In the genomic region with DNA sequence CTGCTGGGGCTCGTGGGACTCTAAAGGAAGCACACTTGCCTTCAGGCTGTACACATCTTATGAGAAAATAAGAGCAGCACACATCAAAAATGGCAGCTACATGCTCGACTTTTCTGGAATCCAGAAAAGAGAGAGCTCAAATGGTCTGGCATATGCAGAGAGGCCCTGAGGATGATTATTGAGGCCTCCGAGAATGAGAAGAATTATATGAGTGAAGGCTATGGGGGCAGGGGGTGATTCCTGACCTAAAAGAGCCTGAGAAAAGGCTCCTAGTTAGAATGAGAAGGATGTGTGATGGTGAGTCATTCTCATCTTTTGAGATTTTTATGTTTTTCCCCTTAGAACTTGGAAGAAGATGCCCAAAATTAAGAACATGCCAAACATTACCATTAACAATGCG, we compare ENCODE assay signal across 20 cellular contexts.
DNase-seq lines count a peak whose midpoint lies in the region; ATAC-seq lines count a peak whose summit lies in the region.
"Had no signal": no experiment of that assay in that cellular context is flagged by ENCODE, and none has a peak within 500 bp of the region (broad histone marks: within the 10 kb centered on the region; RNA-seq: fewer than 3 reads in every experiment).

No MANE protein-coding gene starts in this region.

- no peak overlapping the region for H2BK5ac ChIP-seq in trophoblast cell (ENCODE audit: low read depth, low read length, poor library complexity)

- H3K27ac Mint-ChIP-seq in activated CD4-positive, alpha-beta T cell treated with anti-CD3 and anti-CD28 coated beads for 36 hours, result peak overlapping the region; percentile 29
- H3K27ac Mint-ChIP-seq: B cell; CD4-positive, CD25-positive, alpha-beta regulatory T cell; CD8-positive, alpha-beta T cell had no signal

- peaks cover 27% of the 10 kb centered on the region for H3K4me1 Mint-ChIP-seq in activated CD4-positive, alpha-beta T cell treated with anti-CD3 and anti-CD28 coated beads for 36 hours
- H3K4me1 Mint-ChIP-seq: B cell; CD4-positive, CD25-positive, alpha-beta regulatory T cell had no signal

- no peak overlapping the region for H3K23ac ChIP-seq in trophoblast cell (ENCODE audit: low read length)

- H3K27me3 ChIP-seq in trophoblast cell (ENCODE audit: insufficient read depth, low read length), result no peaks in the 10 kb centered on the region
- H3K27me3 ChIP-seq: BLaER1 had no signal

- H3K4me3 ChIP-seq in trophoblast cell (ENCODE audit: low read depth, low read length), result no peak overlapping the region
- H3K4me3 ChIP-seq: BLaER1, GM23248 had no signal

- no peak overlapping the region for H3K27ac ChIP-seq in trophoblast cell (ENCODE audit: low read depth, low read length)
- H3K27ac ChIP-seq: 22Rv1, BLaER1, C4-2B, GM23248 had no signal

- no peaks in the 10 kb centered on the region for H3K36me3 Mint-ChIP-seq in activated CD4-positive, alpha-beta T cell treated with anti-CD3 and anti-CD28 coated beads for 36 hours (ENCODE audit: low read depth)
- H3K36me3 Mint-ChIP-seq: CD4-positive, CD25-positive, alpha-beta regulatory T cell; CD8-positive, alpha-beta T cell had no signal

- H3K4me1 ChIP-seq in trophoblast cell (ENCODE audit: control insufficient read depth in 1 of 2, insufficient read depth in 2 of 2, low read length in 2 of 2), result no peaks in the 10 kb centered on the region
- H3K4me1 ChIP-seq: BLaER1, Caco-2 had no signal

- DNase-seq in activated CD4-positive, alpha-beta T cell treated with anti-CD3 and anti-CD28 coated beads for 36 hours, result no peak
- no peak for DNase-seq in activated CD4-positive, alpha-beta T cell treated with anti-CD3 and anti-CD28 coated beads for 1 hour
- peak; percentile 40 for DNase-seq in foreskin melanocyte
- peak; percentile 28 to 68 for DNase-seq in trophoblast cell
- no peak for DNase-seq in GM19240 (ENCODE audit: insufficient read length, low spot score)
- DNase-seq: Caco-2; CD4-positive, CD25-positive, alpha-beta regulatory T cell; CD8-positive, alpha-beta T cell; DMS153; DND-41; EL; GF-D8; GM23248; H7; HCEC 1CT had no signal

- no CpG with 5 or more reads among the region's 4 CpGs for WGBS in trophoblast cell (ENCODE audit: extremely low coverage, insufficient coverage, insufficient read length)

- peak; percentile 52 for ATAC-seq in activated CD4-positive, alpha-beta T cell treated with anti-CD3 and anti-CD28 coated beads for 36 hours
- no peak for ATAC-seq in GM21360 (IDR thresholded peaks at IDR 0.05; ENCODE audit: unreplicated experiment)
- ATAC-seq: CD8-positive, alpha-beta T cell had no signal

- no peaks in the 10 kb centered on the region for H3K36me3 ChIP-seq in trophoblast cell (ENCODE audit: control insufficient read depth in 1 of 2, insufficient read depth in 2 of 2, low read length in 2 of 2)
- H3K36me3 ChIP-seq: BLaER1 had no signal

- no peaks in the 10 kb centered on the region for H3K79me1 ChIP-seq in trophoblast cell (ENCODE audit: low read length)

- no peak overlapping the region for H3K4ac ChIP-seq in trophoblast cell (ENCODE audit: low read depth, low read length)

- H3K9me3 Mint-ChIP-seq in activated CD4-positive, alpha-beta T cell treated with anti-CD3 and anti-CD28 coated beads for 36 hours (ENCODE audit: low read depth), result peaks cover 2% of the 10 kb centered on the region

- no peak overlapping the region for H2AFZ ChIP-seq in trophoblast cell (ENCODE audit: insufficient read depth, low read length, poor library complexity)
- H2AFZ ChIP-seq: GM23248 had no signal

- H2BK120ac ChIP-seq in trophoblast cell (ENCODE audit: insufficient read depth, low read length, poor library complexity), result no peak overlapping the region

- H3K9me3 ChIP-seq in trophoblast cell (ENCODE audit: insufficient read depth, low read depth, low read length), result no peaks in the 10 kb centered on the region
- H3K9me3 ChIP-seq: Caco-2 had no signal

- POLR2A ChIA-PET in activated CD4-positive, alpha-beta T cell treated with anti-CD3 and anti-CD28 coated beads for 36 hours (lab: Charles Lee), result no interaction called here

- H4K12ac ChIP-seq in trophoblast cell (ENCODE audit: low read depth, low read length), result no peak overlapping the region

- no peak overlapping the region for H3K4me2 ChIP-seq in trophoblast cell (ENCODE audit: low read length)
- H3K4me2 ChIP-seq: BLaER1 had no signal

- no peak overlapping the region for H2BK12ac ChIP-seq in trophoblast cell (ENCODE audit: low read length)

- no peak overlapping the region for H3K4me3 Mint-ChIP-seq in activated CD4-positive, alpha-beta T cell treated with anti-CD3 and anti-CD28 coated beads for 36 hours
- H3K4me3 Mint-ChIP-seq: B cell; CD4-positive, CD25-positive, alpha-beta regulatory T cell; CD8-positive, alpha-beta T cell had no signal

- no peak overlapping the region for H3K9ac ChIP-seq in trophoblast cell (ENCODE audit: low read length)
- H3K9ac ChIP-seq: BLaER1, GM23248 had no signal

- CTCF ChIA-PET in activated CD4-positive, alpha-beta T cell treated with anti-CD3 and anti-CD28 coated beads for 36 hours (lab: Charles Lee), result interaction anchor here (0.8 to 1.2 kb wide), 2 partner anchors 20 to 669 kb away, joined by 3 to 4 read pairs; no protein-coding TSS in a partner anchor

- H3K18ac ChIP-seq in trophoblast cell (ENCODE audit: low read length), result no peak overlapping the region

- H3K79me2 ChIP-seq in trophoblast cell (ENCODE audit: control insufficient read depth, insufficient read depth, low read length, poor library complexity), result no peaks in the 10 kb centered on the region

- no peak overlapping the region for H4K8ac ChIP-seq in trophoblast cell (ENCODE audit: low read depth, low read length)

- peaks cover 8% of the 10 kb centered on the region for H3K27me3 Mint-ChIP-seq in activated CD4-positive, alpha-beta T cell treated with anti-CD3 and anti-CD28 coated beads for 36 hours

- H2AK5ac ChIP-seq in trophoblast cell (ENCODE audit: low read length), result no peak overlapping the region

- no peak overlapping the region for H3K14ac ChIP-seq in trophoblast cell (ENCODE audit: low read length)

- intact Hi-C loops in activated CD4-positive, alpha-beta T cell treated with anti-CD3 and anti-CD28 coated beads for 36 hours (cut with DNase I, micrococcal nuclease), result no loop called here

- no peak overlapping the region for H4K91ac ChIP-seq in trophoblast cell (ENCODE audit: low read depth, low read length)

Comparison
In these comparisons a context has a peak if more than half of its experiments do, and no peak if none do; other contexts are left out.
1. DNase-seq: peak in foreskin melanocyte (single experiment) and trophoblast cell (2 of 2); none in activated CD4-positive, alpha-beta T cell treated with anti-CD3 and anti-CD28 coated beads for 36 hours (single experiment), activated CD4-positive, alpha-beta T cell treated with anti-CD3 and anti-CD28 coated beads for 1 hour (single experiment) and GM19240 (single experiment).